11 cellular contexts compared by ENCODE assay signal in genomic region chr1:35561297-35561971, GRCh38. TPM values are rescaled to one million over a fixed set of nuclear protein-coding genes. Genes with fewer than 3 reads are reported as not detected.
DNase-seq lines count a peak whose midpoint lies in the region; ATAC-seq and TF ChIP-seq lines count a peak whose summit lies in the region.
"Had no signal": no experiment of that assay in that cellular context is flagged by ENCODE, and none has a peak within 500 bp of the region (broad histone marks: within the 10 kb centered on the region; RNA-seq: fewer than 3 reads in every experiment).

No MANE protein-coding gene starts in this region.

- H3K27ac ChIP-seq in CD4-positive, alpha-beta T cell (ENCODE audit: low read depth, low read length) = no peak overlapping the region
- H3K27ac ChIP-seq in cingulate gyrus (ENCODE audit: low read depth, low read length) (peak overlapping the region; percentile 58), psoas muscle (no peak overlapping the region)

- H3K4me3 ChIP-seq in Loucy (ENCODE audit: low read length, poor library complexity, severe bottlenecking) = peak overlapping the region; percentile 58
- peak overlapping the region; percentile 38 for H3K4me3 ChIP-seq in psoas muscle
- no peak overlapping the region for H3K4me3 ChIP-seq in HAP-1

- no peaks in the 10 kb centered on the region for H3K36me3 ChIP-seq in Loucy (ENCODE audit: insufficient read depth, low read length)
- H3K36me3 ChIP-seq in psoas muscle (ENCODE audit: insufficient read depth in 1 of 2, low read depth in 1 of 2) = peaks cover 0 to 37% of the 10 kb centered on the region in 2 donors
- peaks cover 28% of the 10 kb centered on the region for H3K36me3 ChIP-seq in HAP-1 (replicated peaks)

- no peaks in the 10 kb centered on the region for H3K27me3 ChIP-seq in CD4-positive, alpha-beta T cell (ENCODE audit: control insufficient read depth, insufficient read depth, low read length)
- no peaks in the 10 kb centered on the region for H3K27me3 ChIP-seq in Loucy (ENCODE audit: insufficient read depth, low read length, poor library complexity, severe bottlenecking)
- no peaks in the 10 kb centered on the region for H3K27me3 ChIP-seq in psoas muscle (ENCODE audit: insufficient read depth in 3 of 3, low read length in 2 of 3)
- H3K27me3 ChIP-seq in HAP-1 (ENCODE audit: low read depth) = no peaks in the 10 kb centered on the region

- H3K4me1 ChIP-seq in Loucy (ENCODE audit: insufficient read depth, low read length, poor library complexity, severe bottlenecking) = peaks cover 50% of the 10 kb centered on the region
- peaks cover 19% of the 10 kb centered on the region for H3K4me1 ChIP-seq in psoas muscle
- peaks cover 2% of the 10 kb centered on the region; the same call in 1 of the 2 replicates for H3K4me1 ChIP-seq in HAP-1

- no peak for TF ChIP-seq CTCF in CD4-positive, alpha-beta T cell (IDR thresholded peaks at IDR 0.05)
- TF ChIP-seq CTCF in Loucy (conservative IDR thresholded peaks at IDR 0.05; ENCODE audit: low read length) = no peak
- TF ChIP-seq CTCF in psoas muscle (IDR thresholded peaks at IDR 0.05) = no peak
- TF ChIP-seq CTCF in osteocyte (IDR thresholded peaks at IDR 0.05) = no peak

- CTCF ChIA-PET in CD4-positive, alpha-beta T cell (lab: Charles Lee) = interaction anchor here (2.5 kb wide), 1 partner anchor 110 kb away, joined by 11 read pairs; no protein-coding TSS in a partner anchor

- peak overlapping the region; percentile 62 for H3K4me3 Mint-ChIP-seq in CD4-positive, alpha-beta T cell
- no peak overlapping the region for H3K4me3 Mint-ChIP-seq in osteocyte (ENCODE audit: unreplicated experiment)
- H3K4me3 Mint-ChIP-seq: B cell had no signal

- 81 to 87% (median 83%) methylated on average over 11 of the region's 11 CpGs for WGBS in psoas muscle, 3 donors

- H3K9me2 ChIP-seq in Loucy (replicated peaks; ENCODE audit: low read depth, low read length) = no peaks in the 10 kb centered on the region

- peaks cover 11% of the 10 kb centered on the region for H4K20me1 ChIP-seq in Loucy (ENCODE audit: insufficient read depth, low read length, poor library complexity, severe bottlenecking)

- peak overlapping the region; percentile 38 for H3K9ac ChIP-seq in Loucy (ENCODE audit: low read depth, low read length, poor library complexity, severe bottlenecking)

- H3K27ac Mint-ChIP-seq in CD4-positive, alpha-beta T cell = peak overlapping the region; percentile 52
- no peak overlapping the region for H3K27ac Mint-ChIP-seq in osteocyte (ENCODE audit: unreplicated experiment)
- H3K27ac Mint-ChIP-seq: B cell had no signal

- H3K79me2 ChIP-seq in Loucy (ENCODE audit: insufficient read depth, low read length) = peaks cover 44% of the 10 kb centered on the region

- no peaks in the 10 kb centered on the region for H3K9me3 Mint-ChIP-seq in CD4-positive, alpha-beta T cell
- no peaks in the 10 kb centered on the region for H3K9me3 Mint-ChIP-seq in osteocyte (ENCODE audit: unreplicated experiment)

- no peaks in the 10 kb centered on the region for H3K9me3 ChIP-seq in CD4-positive, alpha-beta T cell (ENCODE audit: control insufficient read depth, low read length)
- no peaks in the 10 kb centered on the region for H3K9me3 ChIP-seq in Loucy (ENCODE audit: insufficient read depth, low read depth, low read length)
- H3K9me3 ChIP-seq in psoas muscle = no peaks in the 10 kb centered on the region
- no peaks in the 10 kb centered on the region for H3K9me3 ChIP-seq in HAP-1

- in situ Hi-C loops in HAP-1 (cut with MboI; ENCODE audit: low sequenced_read_pairs) = loop anchor here (5.0 kb wide), 1 partner anchor 109 kb away; no protein-coding TSS in a partner anchor

- intact Hi-C loops in CD4-positive, alpha-beta T cell (cut with DNase I, micrococcal nuclease) = loop anchor here in 1 of 2 experiments (5.0 kb wide), 1 partner anchor 359 kb away; no protein-coding TSS in a partner anchor
- intact Hi-C loops in psoas muscle (cut with DNase I) = loop anchor here (5.0 to 10.0 kb wide), 3 partner anchors 81 to 367 kb away; partner anchors contain the start of genes PSMB2 (in 1 of the 2) and SFPQ (in 1 of the 2)

- H3K4me1 Mint-ChIP-seq in CD4-positive, alpha-beta T cell (ENCODE audit: low read depth) = peaks cover 48% of the 10 kb centered on the region
- peaks cover 18% of the 10 kb centered on the region for H3K4me1 Mint-ChIP-seq in osteocyte (ENCODE audit: unreplicated experiment)

- no peak for ATAC-seq in CD4-positive, alpha-beta T cell (ENCODE audit: poor library complexity)
- ATAC-seq in psoas muscle (no peak), HG02571 (IDR thresholded peaks at IDR 0.05; ENCODE audit: unreplicated experiment) (no peak)

- no peaks in the 10 kb centered on the region for H3F3A ChIP-seq in Loucy (ENCODE audit: low read depth)

- peaks cover 55% of the 10 kb centered on the region for H3K36me3 Mint-ChIP-seq in CD4-positive, alpha-beta T cell (ENCODE audit: low read depth)
- H3K36me3 Mint-ChIP-seq in osteocyte (ENCODE audit: unreplicated experiment) = peaks cover 11% of the 10 kb centered on the region

- no peak overlapping the region for H2AFZ ChIP-seq in Loucy (ENCODE audit: low read length)

- H3K4me2 ChIP-seq in Loucy (ENCODE audit: low read depth, low read length, poor library complexity, severe bottlenecking) = peak overlapping the region; percentile 81

- DNase-seq in CD4-positive, alpha-beta T cell = no peak
- DNase-seq in psoas muscle (no peak), NCI-H446 (lab: John Stamatoyannopoulos, UW) (no peak), osteocyte (ENCODE audit: extremely low spot score, unreplicated experiment) (no peak), HAP-1 (ENCODE audit: low spot score in 2 of 2) (no peak)
- DNase-seq: activated CD8-positive, alpha-beta memory T cell treated with anti-CD3 and anti-CD28 coated beads, Interleukin-2, amount 50 U/mL, for 48 hours; stimulated activated CD4-positive, alpha-beta T cell treated with anti-CD3 and anti-CD28 coated beads, Interleukin-1b, Interleukin-23, amount 100 ng/mL, for 48 hours had no signal

- H3K27me3 Mint-ChIP-seq in CD4-positive, alpha-beta T cell = no peaks in the 10 kb centered on the region
- H3K27me3 Mint-ChIP-seq in osteocyte (ENCODE audit: unreplicated experiment) = no peaks in the 10 kb centered on the region
- H3K27me3 Mint-ChIP-seq: B cell had no signal

- POLR2A ChIA-PET in CD4-positive, alpha-beta T cell (lab: Charles Lee) = interaction anchor here (0.8 to 2.1 kb wide), 3 partner anchors 16 to 113 kb away, joined by 3 to 5 read pairs (median 3); no protein-coding TSS in a partner anchor

RNA-seq across cellular contexts. Expression of gene NCDN, which starts 3.8 kb away (rescaled TPM):
- 10 to 100 TPM; 12.8 to 14.2 TPM for total RNA-seq in CD4-positive, alpha-beta T cell
- 10 to 100 TPM; 12.5 to 21.2 (median 13.7) TPM for total RNA-seq in psoas muscle
- polyA plus RNA-seq in psoas muscle = 10 to 100 TPM in 2 of 3 donors, 1 to 10 TPM in 1; 6.8 to 23.1 (median 13.9) TPM
- total RNA-seq in osteocyte = 38.3 and 38.7 TPM in 2 replicates

RNA-seq across cellular contexts. Expression of gene KIAA0319L, which starts 4.2 kb away (rescaled TPM):
- 10 to 100 TPM; 50.9 to 53.3 TPM for total RNA-seq in CD4-positive, alpha-beta T cell
- 10 to 100 TPM; 32.0 to 46.9 (median 40.7) TPM for total RNA-seq in psoas muscle
- polyA plus RNA-seq in psoas muscle = 10 to 100 TPM; 18.0 to 41.7 (median 24.2) TPM
- total RNA-seq in osteocyte = 43.6 and 44.9 TPM in 2 replicates

RNA-seq across cellular contexts. Expression of gene TFAP2E, which starts 11.7 kb away (rescaled TPM):
- 1 to 10 TPM; 3.0 to 3.8 TPM for total RNA-seq in CD4-positive, alpha-beta T cell
- total RNA-seq in psoas muscle (not detected), osteocyte (0.35 and 0.57 TPM in 2 replicates)
- polyA plus RNA-seq in psoas muscle = under 1 TPM; 0.04 to 0.12 (median 0.06) TPM
